ENCODE assay signal across 8 cellular contexts in genomic region chr4:10019521-10020051, GRCh38. TPM values are rescaled to one million over a fixed set of nuclear protein-coding genes. Genes with fewer than 3 reads are reported as not detected.
A peak's percentile ranks its signal among the peaks of the same experiment; 100 is the strongest.
DNase-seq lines count a peak whose midpoint lies in the region; ATAC-seq and TF ChIP-seq lines count a peak whose summit lies in the region.

No MANE protein-coding gene starts in this region.

- WGBS in stomach, 5 donors: 62 to 74% (median 65%) methylated on average over 7 to 9 of the region's 9 CpGs

- no peak overlapping the region for H3K27ac ChIP-seq in iPS-20b (ENCODE audit: low read length)
- peak overlapping the region; percentile 77 to 90 (median 90) for H3K27ac ChIP-seq in stomach

- H3K27me3 ChIP-seq in adipocyte (replicated peaks; ENCODE audit: control insufficient read depth, insufficient read depth, low read length) (peaks cover 3% of the 10 kb centered on the region), iPS-20b (ENCODE audit: insufficient read depth, low read length) (peaks cover 19% of the 10 kb centered on the region), stomach (no peaks in the 10 kb centered on the region)

- peak overlapping the region; percentile 70 for H3K4me3 ChIP-seq in Jurkat, Clone E6-1 (ENCODE audit: low read length)
- H3K4me3 ChIP-seq in adipocyte (ENCODE audit: low read length) (peak overlapping the region; percentile 83), iPS-20b (ENCODE audit: low read length) (peak overlapping the region; percentile 77), stomach (peak overlapping the region; percentile 38 to 49 (median 44))

- no peaks in the 10 kb centered on the region for H3K36me3 ChIP-seq in adipocyte (ENCODE audit: control insufficient read depth, insufficient read depth, low read length, severe bottlenecking)
- no peaks in the 10 kb centered on the region for H3K36me3 ChIP-seq in iPS-20b (ENCODE audit: insufficient read depth, low read depth, low read length)
- no peaks in the 10 kb centered on the region for H3K36me3 ChIP-seq in stomach

- intact Hi-C loops in stomach (cut with DNase I; ENCODE audit: low total_unique reads): loop anchor here (5.0 to 10.0 kb wide), 2 partner anchors 257 to 325 kb away; no protein-coding TSS in a partner anchor

- H3K9me3 ChIP-seq in adipocyte (ENCODE audit: control insufficient read depth, low read length) (no peaks in the 10 kb centered on the region), iPS-20b (ENCODE audit: insufficient read depth, low read depth, low read length) (no peaks in the 10 kb centered on the region), stomach (no peaks in the 10 kb centered on the region)

- H3K9ac ChIP-seq in adipocyte (ENCODE audit: low read length): peak overlapping the region; percentile 77
- peak overlapping the region; percentile 81; the same call in 1 of the 2 replicates for H3K9ac ChIP-seq in iPS-20b (ENCODE audit: low read depth, low read length)

- H3K4me1 ChIP-seq in adipocyte (ENCODE audit: control insufficient read depth, insufficient read depth, low read length): peaks cover 11% of the 10 kb centered on the region
- H3K4me1 ChIP-seq in iPS-20b (ENCODE audit: insufficient read depth, low read length): no peaks in the 10 kb centered on the region
- H3K4me1 ChIP-seq in stomach: peaks cover 15 to 47% (median 20%) of the 10 kb centered on the region in 4 donors

- no peak for DNase-seq in Jurkat, Clone E6-1 (ENCODE audit: low read depth, low spot score)
- DNase-seq in adipocyte (ENCODE audit: low read depth): no peak
- DNase-seq in stomach: no peak
- no peak for DNase-seq in NK-92 (lab: John Stamatoyannopoulos, UW; ENCODE audit: unreplicated experiment)
- no peak for DNase-seq in globus pallidus (ENCODE audit: low spot score)

- ATAC-seq in GM21717 (IDR thresholded peaks at IDR 0.05; ENCODE audit: unreplicated experiment) (no peak), HG02763 (IDR thresholded peaks at IDR 0.05; ENCODE audit: unreplicated experiment) (no peak)

- TF ChIP-seq POLR2A in stomach (IDR thresholded peaks at IDR 0.05): no peak

- TF ChIP-seq CTCF in stomach (IDR thresholded peaks at IDR 0.05): no peak

- TF ChIP-seq EP300 in stomach (IDR thresholded peaks at IDR 0.05): peak; percentile 68

RNA-seq across cellular contexts. Expression of gene SLC2A9, which starts 1.7 kb away (rescaled TPM):
- polyA plus RNA-seq in Jurkat, Clone E6-1 (2012; ENCODE audit: insufficient read depth, insufficient read length): 1.1 TPM
- 10 to 100 TPM in 1 of 5 donors, 1 to 10 TPM in 4; 2.2 to 35.3 (median 4.5) TPM for total RNA-seq in stomach
- 1 to 10 TPM in 2 of 3 donors, under 1 TPM in 1; 0.61 to 3.0 (median 1.6) TPM for polyA plus RNA-seq in stomach
